10 cellular contexts compared by ENCODE assay signal in the genomic region with DNA sequence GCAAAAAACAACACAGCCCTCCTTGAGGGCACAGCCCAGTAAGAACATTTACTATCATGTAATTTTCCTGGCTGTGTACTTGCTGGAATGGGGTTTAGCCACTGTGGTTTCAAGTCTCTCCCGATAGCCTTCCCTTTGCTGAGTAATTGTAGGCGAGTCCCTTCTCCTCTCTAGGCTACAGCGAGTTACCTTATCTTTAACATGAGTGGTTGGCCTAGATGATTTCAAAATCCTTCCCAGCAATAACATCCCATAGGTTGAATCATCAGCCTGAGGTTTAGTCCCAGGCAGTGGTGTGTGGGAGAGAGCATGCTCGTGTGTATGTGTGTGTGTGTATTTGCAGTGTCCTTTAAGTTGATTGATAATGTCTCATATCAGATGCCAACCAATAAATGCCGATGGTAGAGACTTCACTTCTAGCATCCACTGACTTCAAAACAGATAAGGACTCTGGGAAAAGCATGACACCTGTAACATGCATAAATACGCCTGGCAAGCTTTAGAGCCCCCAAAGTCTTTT.
DNase-seq lines count a peak whose midpoint lies in the region; ATAC-seq, FAIRE-seq and TF ChIP-seq lines count a peak whose summit lies in the region.
"Had no signal": no experiment of that assay in that cellular context is flagged by ENCODE, and none has a peak within 500 bp of the region (broad histone marks: within the 10 kb centered on the region; RNA-seq: fewer than 3 reads in every experiment).

No MANE protein-coding gene starts in this region.

- CTCF ChIA-PET in activated CD4-positive, alpha-beta memory T cell treated with anti-CD3 and anti-CD28 coated beads, Interleukin-2, amount 10 ng/mL, durations not matched to agents 7 days and 5 days (lab: Charles Lee) = no interaction called here

- H3K4me3 Mint-ChIP-seq in T-helper 17 cell = no peak overlapping the region
- no peak overlapping the region for H3K4me3 Mint-ChIP-seq in activated CD4-positive, alpha-beta memory T cell treated with anti-CD3 and anti-CD28 coated beads, Interleukin-2, amount 10 ng/mL, durations not matched to agents 7 days and 5 days

- H3K27me3 Mint-ChIP-seq in T-helper 17 cell = peaks cover 9% of the 10 kb centered on the region
- H3K27me3 Mint-ChIP-seq in activated CD4-positive, alpha-beta memory T cell treated with anti-CD3 and anti-CD28 coated beads, Interleukin-2, amount 10 ng/mL, durations not matched to agents 7 days and 5 days = no peaks in the 10 kb centered on the region

- POLR2A ChIA-PET in activated CD4-positive, alpha-beta memory T cell treated with anti-CD3 and anti-CD28 coated beads, Interleukin-2, amount 10 ng/mL, durations not matched to agents 7 days and 5 days (lab: Charles Lee) = no interaction called here

- H3K36me3 Mint-ChIP-seq in T-helper 17 cell (ENCODE audit: low read depth) = no peaks in the 10 kb centered on the region
- H3K36me3 Mint-ChIP-seq in activated CD4-positive, alpha-beta memory T cell treated with anti-CD3 and anti-CD28 coated beads, Interleukin-2, amount 10 ng/mL, durations not matched to agents 7 days and 5 days (ENCODE audit: low read depth) = no peaks in the 10 kb centered on the region

- peak overlapping the region; percentile 14 for H3K27ac Mint-ChIP-seq in T-helper 17 cell
- H3K27ac Mint-ChIP-seq in activated CD4-positive, alpha-beta memory T cell treated with anti-CD3 and anti-CD28 coated beads, Interleukin-2, amount 10 ng/mL, durations not matched to agents 7 days and 5 days = no peak overlapping the region

- TF ChIP-seq CTCF in fibroblast of the aortic adventitia (IDR thresholded peaks at IDR 0.05; ENCODE audit: insufficient read depth, low read length) = no peak

- no peaks in the 10 kb centered on the region for H3K9me3 ChIP-seq in T-helper 17 cell (ENCODE audit: control insufficient read depth, low read length, poor library complexity, severe bottlenecking)

- no peak overlapping the region for H3K4me3 ChIP-seq in fibroblast of the aortic adventitia (ENCODE audit: low read depth, low read length)

- DNase-seq in SIG-M5 treated with dmso at 0.1 percent for 504 hours (lab: John Stamatoyannopoulos, UW; ENCODE audit: unreplicated experiment) (peak; percentile 29), SIG-M5 (lab: John Stamatoyannopoulos, UW) (no peak), T-helper 17 cell (no peak), fibroblast of the aortic adventitia (ENCODE audit: low read depth) (peak; percentile 98), urothelium cell line (ENCODE audit: low spot score) (peak; percentile 24), NCI-H82 (lab: John Stamatoyannopoulos, UW) (no peak)
- no peak for DNase-seq in activated CD4-positive, alpha-beta memory T cell treated with anti-CD3 and anti-CD28 coated beads, Interleukin-2, amount 10 ng/mL, durations not matched to agents 7 days and 5 days
- DNase-seq: activated CD8-positive, alpha-beta memory T cell treated with anti-CD3 and anti-CD28 coated beads, Interleukin-2, amount 50 U/mL, for 48 hours; GF-D8 had no signal

- H3K4me1 Mint-ChIP-seq in T-helper 17 cell = peaks cover 3% of the 10 kb centered on the region
- no peaks in the 10 kb centered on the region for H3K4me1 Mint-ChIP-seq in activated CD4-positive, alpha-beta memory T cell treated with anti-CD3 and anti-CD28 coated beads, Interleukin-2, amount 10 ng/mL, durations not matched to agents 7 days and 5 days

- no peak for ATAC-seq in T-helper 17 cell
- ATAC-seq in GM21737 (IDR thresholded peaks at IDR 0.05; ENCODE audit: unreplicated experiment) = no peak

- FAIRE-seq in urothelium cell line (lab: Jason Lieb, UNC) = no peak

- H3K9me3 Mint-ChIP-seq in activated CD4-positive, alpha-beta memory T cell treated with anti-CD3 and anti-CD28 coated beads, Interleukin-2, amount 10 ng/mL, durations not matched to agents 7 days and 5 days = no peaks in the 10 kb centered on the region

Comparison
In these comparisons a context has a peak if more than half of its experiments do, and no peak if none do; other contexts are left out.
1. DNase-seq: peak in SIG-M5 treated with dmso at 0.1 percent for 504 hours (single experiment), fibroblast of the aortic adventitia (single experiment) and urothelium cell line (single experiment); none in SIG-M5 (single experiment), T-helper 17 cell (0 of 3), NCI-H82 (single experiment) and activated CD4-positive, alpha-beta memory T cell treated with anti-CD3 and anti-CD28 coated beads, Interleukin-2, amount 10 ng/mL, durations not matched to agents 7 days and 5 days (single experiment).